In genomic region chr2:70670202-70670601, GRCh38 we compare ENCODE assay signal across 18 cellular contexts.
DNase-seq lines count a peak whose midpoint lies in the region; ATAC-seq, FAIRE-seq and TF ChIP-seq lines count a peak whose summit lies in the region.
"Had no signal": no experiment of that assay in that cellular context is flagged by ENCODE, and none has a peak within 500 bp of the region (broad histone marks: within the 10 kb centered on the region; RNA-seq: fewer than 3 reads in every experiment).

No MANE protein-coding gene starts in this region.

- no peaks in the 10 kb centered on the region for H3K4me1 Mint-ChIP-seq in activated CD8-positive, alpha-beta memory T cell treated with anti-CD3 and anti-CD28 coated beads, Interleukin-2, amount 10 ng/mL, durations not matched to agents 7 days and 5 days
- H3K4me1 Mint-ChIP-seq: B cell had no signal

- H3K27ac Mint-ChIP-seq in activated CD8-positive, alpha-beta memory T cell treated with anti-CD3 and anti-CD28 coated beads, Interleukin-2, amount 10 ng/mL, durations not matched to agents 7 days and 5 days, result no peak overlapping the region
- H3K27ac Mint-ChIP-seq: B cell; CD4-positive, CD25-positive, alpha-beta regulatory T cell; GM23338 had no signal

- TF ChIP-seq EP300 in sigmoid colon (IDR thresholded peaks at IDR 0.05), result no peak

- H3K36me3 Mint-ChIP-seq in activated CD8-positive, alpha-beta memory T cell treated with anti-CD3 and anti-CD28 coated beads, Interleukin-2, amount 10 ng/mL, durations not matched to agents 7 days and 5 days, result no peaks in the 10 kb centered on the region
- H3K36me3 Mint-ChIP-seq: CD4-positive, CD25-positive, alpha-beta regulatory T cell had no signal

- TF ChIP-seq POLR2A in sigmoid colon (IDR thresholded peaks at IDR 0.05), result no peak

- H3K4me1 ChIP-seq in sigmoid colon (no peaks in the 10 kb centered on the region), psoas muscle (no peaks in the 10 kb centered on the region), kidney (ENCODE audit: control insufficient read depth in 1 of 2, insufficient read depth in 1 of 2, low read depth in 1 of 2, low read length in 2 of 2) (no peaks in the 10 kb centered on the region)
- H3K4me1 ChIP-seq: BLaER1 treated with 17β-estradiol and CSF1 and Interleukin-3, amounts not matched to agents 10 nM and 100 nM had no signal

- H3K4me3 ChIP-seq in coronary artery, result no peak overlapping the region
- no peak overlapping the region for H3K4me3 ChIP-seq in sigmoid colon
- no peak overlapping the region for H3K4me3 ChIP-seq in psoas muscle
- H3K4me3 ChIP-seq in kidney (ENCODE audit: low read length in 2 of 2), result no peak overlapping the region
- H3K4me3 ChIP-seq: BLaER1 treated with 17β-estradiol and CSF1 and Interleukin-3, amounts not matched to agents 10 nM and 100 nM; GM23338 had no signal

- no peak overlapping the region for H3K27ac ChIP-seq in coronary artery
- H3K27ac ChIP-seq in sigmoid colon, result no peak overlapping the region
- no peak overlapping the region for H3K27ac ChIP-seq in psoas muscle
- H3K27ac ChIP-seq in kidney (ENCODE audit: low read depth in 2 of 2, low read length in 2 of 2), result no peak overlapping the region
- H3K27ac ChIP-seq: BLaER1 treated with 17β-estradiol and CSF1 and Interleukin-3, amounts not matched to agents 10 nM and 100 nM had no signal

- no peak for FAIRE-seq in kidney (lab: Jason Lieb, UNC)
- FAIRE-seq: GM12892, GM18507, H54, HepG2 had no signal

- no peaks in the 10 kb centered on the region for H3K36me3 ChIP-seq in sigmoid colon
- no peaks in the 10 kb centered on the region for H3K36me3 ChIP-seq in psoas muscle (ENCODE audit: insufficient read depth in 1 of 2, low read depth in 1 of 2)
- no peaks in the 10 kb centered on the region for H3K36me3 ChIP-seq in kidney (ENCODE audit: control insufficient read depth in 1 of 2, insufficient read depth in 2 of 2, low read length in 2 of 2)

- H3K9ac ChIP-seq in kidney (ENCODE audit: low read length in 2 of 2), result no peak overlapping the region
- H3K9ac ChIP-seq: BLaER1 treated with 17β-estradiol and CSF1 and Interleukin-3, amounts not matched to agents 10 nM and 100 nM had no signal

- no peak overlapping the region for H3K4me3 Mint-ChIP-seq in activated CD8-positive, alpha-beta memory T cell treated with anti-CD3 and anti-CD28 coated beads, Interleukin-2, amount 10 ng/mL, durations not matched to agents 7 days and 5 days
- H3K4me3 Mint-ChIP-seq: B cell; CD4-positive, CD25-positive, alpha-beta regulatory T cell; GM23338; IgD-negative memory B cell had no signal

- H3K9me3 ChIP-seq in sigmoid colon, result no peaks in the 10 kb centered on the region
- H3K9me3 ChIP-seq in psoas muscle, result no peaks in the 10 kb centered on the region
- H3K9me3 ChIP-seq in kidney (ENCODE audit: control insufficient read depth in 1 of 2, low read length in 2 of 2), result no peaks in the 10 kb centered on the region
- H3K9me3 ChIP-seq: BLaER1 treated with 17β-estradiol and CSF1 and Interleukin-3, amounts not matched to agents 10 nM and 100 nM had no signal

- H3K27me3 ChIP-seq in sigmoid colon (no peaks in the 10 kb centered on the region), psoas muscle (ENCODE audit: insufficient read depth in 3 of 3, low read length in 2 of 3) (peaks cover 0 to 3% (median 0%) of the 10 kb centered on the region in 3 donors)
- H3K27me3 ChIP-seq: BLaER1 treated with 17β-estradiol and CSF1 and Interleukin-3, amounts not matched to agents 10 nM and 100 nM had no signal

- 85 to 91% methylated on average over 1 of the region's 1 CpG for WGBS in sigmoid colon, 2 donors
- 82 to 89% (median 87%) methylated on average over 1 of the region's 1 CpG for whole genome bisulfite sequencing in psoas muscle, 3 donors

- ATAC-seq in activated CD8-positive, alpha-beta memory T cell treated with anti-CD3 and anti-CD28 coated beads, Interleukin-2, amount 10 ng/mL, durations not matched to agents 7 days and 5 days, result no peak
- no peak for ATAC-seq in psoas muscle
- ATAC-seq: GM23338, HepG2 had no signal

- peak; percentile 33 for DNase-seq in activated CD8-positive, alpha-beta memory T cell treated with anti-CD3 and anti-CD28 coated beads, Interleukin-2, amount 10 ng/mL, durations not matched to agents 7 days and 5 days
- no peak for DNase-seq in activated CD8-positive, alpha-beta memory T cell treated with anti-CD3 and anti-CD28 coated beads, Interleukin-2, amount 50 U/mL, for 4 hours
- DNase-seq in coronary artery (ENCODE audit: low spot score), result peak; percentile 0
- DNase-seq in sigmoid colon, result peak; percentile 12
- no peak for DNase-seq in psoas muscle
- DNase-seq in kidney, result no peak
- DNase-seq: CD4-positive, CD25-positive, alpha-beta regulatory T cell; DMS153; DMS79; GDM1 had no signal

- no peak for TF ChIP-seq CTCF in coronary artery (IDR thresholded peaks at IDR 0.05)
- no peak for TF ChIP-seq CTCF in sigmoid colon (IDR thresholded peaks at IDR 0.05)
- TF ChIP-seq CTCF in psoas muscle (IDR thresholded peaks at IDR 0.05), result no peak
- TF ChIP-seq CTCF in kidney (IDR thresholded peaks at IDR 0.05; ENCODE audit: borderline replicate concordance, extremely low read depth, insufficient read depth), result no peak

- CTCF ChIA-PET in activated CD8-positive, alpha-beta memory T cell treated with anti-CD3 and anti-CD28 coated beads, Interleukin-2, amount 10 ng/mL, durations not matched to agents 7 days and 5 days (lab: Charles Lee), result interaction anchor here (0.8 to 2.1 kb wide), 2 partner anchors 51 to 368 kb away, joined by 3 to 7 read pairs; partner anchors contain the start of gene FAM136A

- intact Hi-C loops in sigmoid colon (cut with DNase I) (no loop called here), psoas muscle (cut with DNase I) (no loop called here), kidney (cut with DNase I) (no loop called here)

- no peaks in the 10 kb centered on the region for H3K27me3 Mint-ChIP-seq in activated CD8-positive, alpha-beta memory T cell treated with anti-CD3 and anti-CD28 coated beads, Interleukin-2, amount 10 ng/mL, durations not matched to agents 7 days and 5 days
- H3K27me3 Mint-ChIP-seq: B cell, IgD-negative memory B cell had no signal

- no peaks in the 10 kb centered on the region for H3K9me3 Mint-ChIP-seq in activated CD8-positive, alpha-beta memory T cell treated with anti-CD3 and anti-CD28 coated beads, Interleukin-2, amount 10 ng/mL, durations not matched to agents 7 days and 5 days (ENCODE audit: low read depth)
- H3K9me3 Mint-ChIP-seq: GM23338, IgD-negative memory B cell had no signal

Comparison
In these comparisons a context has a peak if more than half of its experiments do, and no peak if none do; other contexts are left out.
1. DNase-seq: peak in activated CD8-positive, alpha-beta memory T cell treated with anti-CD3 and anti-CD28 coated beads, Interleukin-2, amount 10 ng/mL, durations not matched to agents 7 days and 5 days (single experiment), coronary artery (single experiment) and sigmoid colon (single experiment); none in activated CD8-positive, alpha-beta memory T cell treated with anti-CD3 and anti-CD28 coated beads, Interleukin-2, amount 50 U/mL, for 4 hours (single experiment), psoas muscle (0 of 2) and kidney (single experiment).